24 cellular contexts compared by ENCODE assay signal in genomic region chr16:88545781-88546180, GRCh38. TPM values are rescaled to one million over a fixed set of nuclear protein-coding genes. Genes with fewer than 3 reads are reported as not detected.
DNase-seq lines count a peak whose midpoint lies in the region; ATAC-seq and TF ChIP-seq lines count a peak whose summit lies in the region.
"Had no signal": no experiment of that assay in that cellular context is flagged by ENCODE, and none has a peak within 500 bp of the region (broad histone marks: within the 10 kb centered on the region; RNA-seq: fewer than 3 reads in every experiment).

No MANE protein-coding gene starts in this region.

- CTCF ChIA-PET in CD8-positive, alpha-beta T cell (lab: Charles Lee) = interaction anchor here (0.6 kb wide), 1 partner anchor 15 kb away, joined by 4 read pairs; no protein-coding TSS in a partner anchor

- H3K27me3 Mint-ChIP-seq in IgD-negative memory B cell (peaks cover 10% of the 10 kb centered on the region), immature natural killer cell (ENCODE audit: low read depth in 3 of 3) (peaks cover 3 to 16% (median 3%) of the 10 kb centered on the region in 3 donors), progenitor cell of endocrine pancreas (peaks cover 53% of the 10 kb centered on the region)
- H3K27me3 Mint-ChIP-seq in central memory CD8-positive, alpha-beta T cell = no peaks in the 10 kb centered on the region
- H3K27me3 Mint-ChIP-seq in CD8-positive, alpha-beta T cell (ENCODE audit: low read depth) = no peaks in the 10 kb centered on the region

- H3K9me3 ChIP-seq in CD8-positive, alpha-beta T cell (ENCODE audit: low read length) = peaks cover 3% of the 10 kb centered on the region

- intact Hi-C loops in CD8-positive, alpha-beta T cell (cut with DNase I, micrococcal nuclease) = no loop called here

- no peaks in the 10 kb centered on the region for H3K27me3 ChIP-seq in CD8-positive, alpha-beta T cell (ENCODE audit: insufficient read depth, low read length)
- H3K27me3 ChIP-seq: BLaER1 had no signal

- H3K36me3 ChIP-seq in CD8-positive, alpha-beta T cell (ENCODE audit: insufficient read depth, low read length) = no peaks in the 10 kb centered on the region
- H3K36me3 ChIP-seq: BE2C, BLaER1 had no signal

- ATAC-seq in central memory CD8-positive, alpha-beta T cell (replicated peaks; ENCODE audit: extremely low read depth, poor library complexity, severe bottlenecking) = no peak
- ATAC-seq in CD8-positive, alpha-beta T cell = no peak
- no peak for ATAC-seq in activated CD4-positive, CD25-positive, alpha-beta regulatory T cell treated with anti-CD3 and anti-CD28 coated beads, Interleukin-2, amount 50 U/mL, for 24 hours
- ATAC-seq: GM12878 had no signal

- peaks cover 0 to 9% (median 9%) of the 10 kb centered on the region in 3 donors for H3K9me3 Mint-ChIP-seq in IgD-negative memory B cell
- peaks cover 7% of the 10 kb centered on the region for H3K9me3 Mint-ChIP-seq in central memory CD8-positive, alpha-beta T cell
- peaks cover 10 to 20% (median 12%) of the 10 kb centered on the region in 6 donors for H3K9me3 Mint-ChIP-seq in immature natural killer cell
- H3K9me3 Mint-ChIP-seq in progenitor cell of endocrine pancreas (ENCODE audit: low read depth) = peaks cover 10% of the 10 kb centered on the region
- peaks cover 7% of the 10 kb centered on the region for H3K9me3 Mint-ChIP-seq in CD8-positive, alpha-beta T cell

- POLR2A ChIA-PET in CD8-positive, alpha-beta T cell (lab: Charles Lee) = no interaction called here

- H3K4me3 ChIP-seq in CD8-positive, alpha-beta T cell (ENCODE audit: low read depth, low read length) = no peak overlapping the region
- H3K4me3 ChIP-seq: BLaER1, GM12878 had no signal

- no peak for DNase-seq in central memory CD8-positive, alpha-beta T cell (ENCODE audit: low spot score in 2 of 2)
- DNase-seq in immature natural killer cell (no peak), progenitor cell of endocrine pancreas (ENCODE audit: low spot score, unreplicated experiment) (no peak), DMS153 (lab: John Stamatoyannopoulos, UW) (no peak), NCI-H1048 (lab: John Stamatoyannopoulos, UW) (no peak)
- DNase-seq in CD8-positive, alpha-beta T cell = no peak
- DNase-seq: 8988T; ACHN; BE2C; C1 segment of cervical spinal cord; Caco-2; Calu3; CD4-positive, CD25-positive, alpha-beta regulatory T cell; DMS53; DMS79; DND-41; EL; GDM1 had no signal

- no peak overlapping the region for H3K27ac ChIP-seq in CD8-positive, alpha-beta T cell (ENCODE audit: low read depth, low read length)
- H3K27ac ChIP-seq: BLaER1 had no signal

- peaks cover 29% of the 10 kb centered on the region for H3K4me1 ChIP-seq in CD8-positive, alpha-beta T cell (ENCODE audit: insufficient read depth, low read length)
- H3K4me1 ChIP-seq: BE2C had no signal

- H3K4me1 Mint-ChIP-seq in IgD-negative memory B cell (peaks cover 5 to 12% (median 7%) of the 10 kb centered on the region in 3 donors), immature natural killer cell (peaks cover 64 to 88% of the 10 kb centered on the region in 2 donors), progenitor cell of endocrine pancreas (ENCODE audit: low read depth) (peaks cover 4% of the 10 kb centered on the region)
- peaks cover 22% of the 10 kb centered on the region for H3K4me1 Mint-ChIP-seq in central memory CD8-positive, alpha-beta T cell
- peaks cover 23% of the 10 kb centered on the region for H3K4me1 Mint-ChIP-seq in CD8-positive, alpha-beta T cell (ENCODE audit: low read depth)

- no peak for TF ChIP-seq CTCF in progenitor cell of endocrine pancreas (IDR thresholded peaks at IDR 0.05; ENCODE audit: unreplicated experiment)
- TF ChIP-seq CTCF in CD8-positive, alpha-beta T cell (IDR thresholded peaks at IDR 0.05) = no peak

- H3K36me3 Mint-ChIP-seq in IgD-negative memory B cell = peaks cover 1% of the 10 kb centered on the region
- H3K36me3 Mint-ChIP-seq in central memory CD8-positive, alpha-beta T cell (ENCODE audit: insufficient read depth) = no peaks in the 10 kb centered on the region
- H3K36me3 Mint-ChIP-seq in immature natural killer cell = peaks cover 6 to 13% (median 7%) of the 10 kb centered on the region in 3 donors
- peaks cover 5% of the 10 kb centered on the region for H3K36me3 Mint-ChIP-seq in progenitor cell of endocrine pancreas (ENCODE audit: insufficient read depth)
- peaks cover 6% of the 10 kb centered on the region for H3K36me3 Mint-ChIP-seq in CD8-positive, alpha-beta T cell
- H3K36me3 Mint-ChIP-seq: CD14-positive monocyte had no signal

- H3K4me3 Mint-ChIP-seq in IgD-negative memory B cell (no peak overlapping the region), immature natural killer cell (peak overlapping the region in 4 of 5 donors; percentile 24 to 86 (median 78)), progenitor cell of endocrine pancreas (ENCODE audit: low read depth) (no peak overlapping the region)
- no peak overlapping the region for H3K4me3 Mint-ChIP-seq in central memory CD8-positive, alpha-beta T cell
- H3K4me3 Mint-ChIP-seq in CD8-positive, alpha-beta T cell = no peak overlapping the region
- H3K4me3 Mint-ChIP-seq: CD14-positive monocyte; CD4-positive, alpha-beta memory T cell had no signal

- H3K27ac Mint-ChIP-seq in IgD-negative memory B cell (peak overlapping the region in 2 of 3 donors; percentile 48 to 51), immature natural killer cell (peak overlapping the region in 5 of 6 donors; percentile 57 to 93 (median 89)), progenitor cell of endocrine pancreas (peak overlapping the region; percentile 63)
- peak overlapping the region; percentile 47 for H3K27ac Mint-ChIP-seq in central memory CD8-positive, alpha-beta T cell (ENCODE audit: low read depth)
- H3K27ac Mint-ChIP-seq in CD8-positive, alpha-beta T cell = no peak overlapping the region
- H3K27ac Mint-ChIP-seq: CD14-positive monocyte; CD4-positive, CD25-positive, alpha-beta regulatory T cell had no signal

RNA-seq across cellular contexts. Expression of gene ZC3H18, which starts 24.4 kb away (rescaled TPM):
- 17.5 TPM for polyA plus RNA-seq in IgD-negative memory B cell
- 10 to 100 TPM in 1 of 3 donors, 1 to 10 TPM in 2; 1.0 to 29.0 (median 8.7) TPM for polyA plus RNA-seq in immature natural killer cell
- 67.5 and 70.7 TPM in 2 replicates for total RNA-seq in progenitor cell of endocrine pancreas
- total RNA-seq in CD8-positive, alpha-beta T cell = 100 to 1,000 TPM; 140 to 149 TPM

Comparison
In these comparisons a context has a peak if more than half of its experiments do, and no peak if none do; other contexts are left out.
1. H3K4me3 Mint-ChIP-seq: peak in immature natural killer cell (4 of 5); none in IgD-negative memory B cell (0 of 4), central memory CD8-positive, alpha-beta T cell (single experiment), progenitor cell of endocrine pancreas (single experiment) and CD8-positive, alpha-beta T cell (single experiment).